ENCODE assay signal across 8 cellular contexts in the genomic region with DNA sequence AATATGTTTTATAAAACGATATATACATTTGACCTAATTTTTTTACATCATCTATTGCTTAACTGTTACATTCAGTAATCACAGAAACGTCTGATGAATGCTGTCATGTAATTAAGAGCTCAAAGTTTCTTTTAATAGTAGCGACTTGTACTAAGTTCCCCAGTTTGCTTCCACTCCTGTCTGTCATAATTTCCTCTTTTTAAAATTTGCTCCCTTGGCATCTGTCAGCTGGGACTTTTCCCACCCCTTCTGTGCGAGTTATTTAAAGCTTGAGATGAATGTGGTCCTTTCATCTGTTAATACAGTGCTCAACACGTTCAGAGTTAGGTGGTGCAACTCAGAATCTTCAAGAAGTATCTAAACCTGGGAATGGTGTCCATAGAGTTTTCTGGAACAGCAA. TPM values are rescaled to one million over a fixed set of nuclear protein-coding genes. Genes with fewer than 3 reads are reported as not detected.
DNase-seq lines count a peak whose midpoint lies in the region; ATAC-seq and TF ChIP-seq lines count a peak whose summit lies in the region.

No MANE protein-coding gene starts in this region.

- WGBS in liver = 8% methylated on average over 5 of the region's 5 CpGs
- WGBS in upper lobe of left lung, 2 donors = 3 to 8% methylated on average over 5 of the region's 5 CpGs

- H3K4me1 ChIP-seq in HUES6 (ENCODE audit: control insufficient read depth, insufficient read depth, low read length) (peaks cover 14% of the 10 kb centered on the region), liver (ENCODE audit: control insufficient read depth in 4 of 4, insufficient read depth in 4 of 4, low read length in 3 of 4) (peaks cover 4 to 24% (median 12%) of the 10 kb centered on the region in 4 donors), upper lobe of left lung (peaks cover 15 to 19% (median 18%) of the 10 kb centered on the region in 4 donors)

- ATAC-seq in upper lobe of left lung (ENCODE audit: low FRiP score in 2 of 2) (no peak), HG02981 (IDR thresholded peaks at IDR 0.05; ENCODE audit: unreplicated experiment) (no peak), GM21825 (IDR thresholded peaks at IDR 0.05; ENCODE audit: unreplicated experiment) (no peak)

- TF ChIP-seq RAD21 in liver (IDR thresholded peaks at IDR 0.05) = no peak

- H3K4me3 ChIP-seq in HUES6 (ENCODE audit: low read depth, low read length) (peak overlapping the region; percentile 83), liver (ENCODE audit: low read depth in 1 of 3, low read length in 3 of 3) (peak overlapping the region; percentile 7 to 83 (median 80)), upper lobe of left lung (peak overlapping the region in 3 of 4 donors; percentile 70 to 92 (median 79))

- no peak for TF ChIP-seq EP300 in upper lobe of left lung (IDR thresholded peaks at IDR 0.05)

- TF ChIP-seq CTCF in liver (IDR thresholded peaks at IDR 0.05; ENCODE audit: low read depth, low read length, missing input control) (no peak), upper lobe of left lung (IDR thresholded peaks at IDR 0.05) (no peak)

- TF ChIP-seq POLR2A in upper lobe of left lung (IDR thresholded peaks at IDR 0.05) = no peak

- H3K36me3 ChIP-seq in HUES6 (ENCODE audit: control insufficient read depth, insufficient read depth, low read length) (no peaks in the 10 kb centered on the region), liver (ENCODE audit: control insufficient read depth in 4 of 4, insufficient read depth in 3 of 4, low read depth in 1 of 4, low read length in 3 of 4) (no peaks in the 10 kb centered on the region), upper lobe of left lung (no peaks in the 10 kb centered on the region)

- DNase-seq in Ammon's horn (ENCODE audit: low spot score) (peak; percentile 32), amniotic epithelial cell (ENCODE audit: low read depth) (peak; percentile 14), upper lobe of left lung (no peak), cerebellar nuclear complex (lab: John Stamatoyannopoulos, UW) (no peak)

- H3K27me3 ChIP-seq in HUES6 (ENCODE audit: control insufficient read depth, insufficient read depth, low read length) (no peaks in the 10 kb centered on the region), liver (ENCODE audit: control insufficient read depth in 4 of 4, insufficient read depth in 4 of 4, low read length in 3 of 4) (no peaks in the 10 kb centered on the region), upper lobe of left lung (no peaks in the 10 kb centered on the region)

- no peak overlapping the region for H3K9ac ChIP-seq in HUES6 (ENCODE audit: low read length)
- peak overlapping the region in 1 of 2 donors; percentile 61 for H3K9ac ChIP-seq in liver (ENCODE audit: low read depth in 1 of 2, low read length in 2 of 2)

- H3K9me3 ChIP-seq in HUES6 (ENCODE audit: control insufficient read depth, insufficient read depth, low read depth, low read length) = peaks cover 6% of the 10 kb centered on the region; the same call in 1 of the 2 replicates
- H3K9me3 ChIP-seq in liver (ENCODE audit: control insufficient read depth in 4 of 4, low read length in 3 of 4) = no peaks in the 10 kb centered on the region
- H3K9me3 ChIP-seq in upper lobe of left lung = no peaks in the 10 kb centered on the region

- H3K27ac ChIP-seq in HUES6 (ENCODE audit: low read depth, low read length) = no peak overlapping the region
- H3K27ac ChIP-seq in liver (ENCODE audit: low read depth in 1 of 2, low read length in 2 of 2) = peak overlapping the region in 1 of 2 donors; percentile 73
- H3K27ac ChIP-seq in upper lobe of left lung = peak overlapping the region; percentile 86 to 94 (median 90)

TF ChIP-seq in liver, 16 proteins besides CTCF, POLR2A, EP300 and RAD21:
- TF ChIP-seq, protein P1, sequence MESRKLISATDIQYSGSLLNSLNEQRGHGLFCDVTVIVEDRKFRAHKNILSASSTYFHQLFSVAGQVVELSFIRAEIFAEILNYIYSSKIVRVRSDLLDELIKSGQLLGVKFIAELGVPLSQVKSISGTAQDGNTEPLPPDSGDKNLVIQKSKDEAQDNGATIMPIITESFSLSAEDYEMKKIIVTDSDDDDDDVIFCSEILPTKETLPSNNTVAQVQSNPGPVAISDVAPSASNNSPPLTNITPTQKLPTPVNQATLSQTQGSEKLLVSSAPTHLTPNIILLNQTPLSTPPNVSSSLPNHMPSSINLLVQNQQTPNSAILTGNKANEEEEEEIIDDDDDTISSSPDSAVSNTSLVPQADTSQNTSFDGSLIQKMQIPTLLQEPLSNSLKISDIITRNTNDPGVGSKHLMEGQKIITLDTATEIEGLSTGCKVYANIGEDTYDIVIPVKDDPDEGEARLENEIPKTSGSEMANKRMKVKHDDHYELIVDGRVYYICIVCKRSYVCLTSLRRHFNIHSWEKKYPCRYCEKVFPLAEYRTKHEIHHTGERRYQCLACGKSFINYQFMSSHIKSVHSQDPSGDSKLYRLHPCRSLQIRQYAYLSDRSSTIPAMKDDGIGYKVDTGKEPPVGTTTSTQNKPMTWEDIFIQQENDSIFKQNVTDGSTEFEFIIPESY (IDR thresholded peaks at IDR 0.05) = no peak
- TF ChIP-seq YY1 (IDR thresholded peaks at IDR 0.05) = peak; percentile 61
TF ChIP-seq in liver: peak in this region for 1.

RNA-seq across cellular contexts. Expression of a gene that starts 1.2 kb away (rescaled TPM):
- total RNA-seq in liver (10 to 100 TPM; 11.2 to 19.4 TPM), upper lobe of left lung (10 to 100 TPM; 20.6 to 63.9 (median 35.5) TPM)
- 10 to 100 TPM; 12.6 to 19.4 TPM for polyA plus RNA-seq in liver

Comparison
In these comparisons a context has a peak if more than half of its experiments do, and no peak if none do; other contexts are left out.
1. DNase-seq: peak in Ammon's horn (single experiment) and amniotic epithelial cell (single experiment); none in upper lobe of left lung (0 of 2) and cerebellar nuclear complex (0 of 2).
2. Peak in every context shown above with its lines, with median percentiles within 50 percentile points of each other: H3K4me3 ChIP-seq.